In the genomic region with DNA sequence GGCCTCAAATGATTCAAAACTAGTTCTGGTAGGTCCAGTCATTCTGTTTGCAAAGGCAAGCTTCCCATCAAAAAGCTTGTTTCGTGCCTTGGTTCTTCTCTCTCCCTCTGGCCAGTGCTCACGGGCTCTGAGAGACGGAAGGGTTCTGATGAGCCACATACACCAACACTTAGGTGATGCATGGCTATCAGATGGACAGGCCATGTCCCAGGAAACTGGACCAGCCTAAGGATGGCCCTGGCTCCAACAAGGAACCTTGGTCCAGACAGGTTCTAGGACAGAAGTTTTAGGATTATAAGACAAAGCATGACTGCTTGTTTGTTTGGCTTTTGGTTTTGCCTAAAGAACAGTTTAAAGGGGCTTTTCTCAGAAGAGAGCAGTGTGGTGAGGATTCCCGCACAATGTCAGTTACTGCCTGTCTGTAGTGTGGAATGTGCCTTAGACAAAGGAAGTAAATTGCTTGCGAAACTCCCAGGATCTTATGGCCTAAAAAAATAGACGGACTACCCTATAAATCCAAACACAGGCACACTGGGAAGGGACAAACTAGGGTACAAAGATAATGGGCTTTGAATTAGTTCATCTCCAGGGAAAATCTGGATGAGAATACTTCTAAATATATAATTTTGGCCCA, we compare ENCODE assay signal across 37 cellular contexts. TPM values are rescaled to one million over a fixed set of nuclear protein-coding genes. Genes with fewer than 3 reads are reported as not detected.
DNase-seq lines count a peak whose midpoint lies in the region; ATAC-seq and TF ChIP-seq lines count a peak whose summit lies in the region.
"Had no signal": no experiment of that assay in that cellular context is flagged by ENCODE, and none has a peak within 500 bp of the region (broad histone marks: within the 10 kb centered on the region; RNA-seq: fewer than 3 reads in every experiment).

No MANE protein-coding gene starts in this region.

- no peaks in the 10 kb centered on the region for H3K4me1 ChIP-seq in right cardiac atrium (ENCODE audit: control insufficient read depth, insufficient read depth, low read length)
- H3K4me1 ChIP-seq in aorta (ENCODE audit: control insufficient read depth in 1 of 2, insufficient read depth in 2 of 2, low read length in 2 of 2) = no peaks in the 10 kb centered on the region
- H3K4me1 ChIP-seq in PC-3 (ENCODE audit: insufficient read depth, low read length) = no peaks in the 10 kb centered on the region
- H3K4me1 ChIP-seq: ascending aorta, lower lobe of right lung, vagina had no signal

- 79% methylated on average over 6 of the region's 6 CpGs for WGBS in right cardiac atrium
- 91 to 93% methylated on average over 6 of the region's 6 CpGs for WGBS in aorta, 2 donors

- CTCF ChIA-PET in PC-3 (lab: Charles Lee) = no interaction called here

- H3K4me2 ChIP-seq in PC-3 (ENCODE audit: low read length) = no peak overlapping the region

- POLR2A ChIA-PET in PC-3 (lab: Charles Lee; ENCODE audit: unreplicated experiment) = no interaction called here

- H3K4me3 ChIP-seq in right cardiac atrium (ENCODE audit: low read length) (no peak overlapping the region), aorta (ENCODE audit: low read length in 2 of 2) (no peak overlapping the region), PC-3 (ENCODE audit: low read length) (no peak overlapping the region)
- H3K4me3 ChIP-seq: ascending aorta, lower lobe of right lung, thoracic aorta, vagina had no signal

- H3K9me2 ChIP-seq in PC-3 (replicated peaks; ENCODE audit: low read length) = no peaks in the 10 kb centered on the region

- no peaks in the 10 kb centered on the region for H3K27me3 Mint-ChIP-seq in chondrocyte (ENCODE audit: low read depth)
- peaks cover 9% of the 10 kb centered on the region for H3K27me3 Mint-ChIP-seq in nephron progenitor cell (ENCODE audit: low read depth, poor library complexity)
- no peaks in the 10 kb centered on the region for H3K27me3 Mint-ChIP-seq in activated T-helper 2 cell treated with anti-CD3 and anti-CD28 coated beads, Interferon-gamma antibody, Interleukin-2, Interleukin-4, amounts not matched to agents 10 μg/mL and 5 μg/mL and 100 μg/mL, durations not matched to agents 14 hours and 24 hours and 36 hours (ENCODE audit: low read depth)

- no peak overlapping the region for H3K4me3 Mint-ChIP-seq in chondrocyte (ENCODE audit: unreplicated experiment)
- no peak overlapping the region for H3K4me3 Mint-ChIP-seq in nephron progenitor cell
- no peak overlapping the region for H3K4me3 Mint-ChIP-seq in activated T-helper 2 cell treated with anti-CD3 and anti-CD28 coated beads, Interferon-gamma antibody, Interleukin-2, Interleukin-4, amounts not matched to agents 10 μg/mL and 5 μg/mL and 100 μg/mL, durations not matched to agents 14 hours and 24 hours and 36 hours (ENCODE audit: low read depth)
- H3K4me3 Mint-ChIP-seq: activated naive CD8-positive, alpha-beta T cell treated with anti-CD3 and anti-CD28 coated beads for 36 hours; CD4-positive, CD25-positive, alpha-beta regulatory T cell; effector memory CD8-positive, alpha-beta T cell; naive thymus-derived CD8-positive, alpha-beta T cell; stimulated activated naive CD8-positive, alpha-beta T cell treated with anti-CD3 and anti-CD28 coated beads, Interleukin-15, Interleukin-2, amounts not matched to agents 100 ng/mL and 50 ng/mL, for 24 hours had no signal

- H3K36me3 Mint-ChIP-seq in chondrocyte (ENCODE audit: low read depth) = peaks cover 23% of the 10 kb centered on the region
- no peaks in the 10 kb centered on the region for H3K36me3 Mint-ChIP-seq in nephron progenitor cell (ENCODE audit: low read depth)
- H3K36me3 Mint-ChIP-seq in activated T-helper 2 cell treated with anti-CD3 and anti-CD28 coated beads, Interferon-gamma antibody, Interleukin-2, Interleukin-4, amounts not matched to agents 10 μg/mL and 5 μg/mL and 100 μg/mL, durations not matched to agents 14 hours and 24 hours and 36 hours (ENCODE audit: low read depth) = peaks cover 12% of the 10 kb centered on the region
- H3K36me3 Mint-ChIP-seq: CD4-positive, CD25-positive, alpha-beta regulatory T cell had no signal

- H3K27me3 ChIP-seq in right cardiac atrium (ENCODE audit: control insufficient read depth, insufficient read depth) (no peaks in the 10 kb centered on the region), aorta (ENCODE audit: control insufficient read depth in 1 of 2, insufficient read depth in 2 of 2, low read length in 1 of 2) (no peaks in the 10 kb centered on the region), PC-3 (ENCODE audit: low read length) (no peaks in the 10 kb centered on the region)
- H3K27me3 ChIP-seq: ascending aorta, vagina had no signal

- peaks cover 52% of the 10 kb centered on the region for H3K4me1 Mint-ChIP-seq in chondrocyte (ENCODE audit: low read depth)
- peaks cover 33% of the 10 kb centered on the region for H3K4me1 Mint-ChIP-seq in nephron progenitor cell
- H3K4me1 Mint-ChIP-seq in activated T-helper 2 cell treated with anti-CD3 and anti-CD28 coated beads, Interferon-gamma antibody, Interleukin-2, Interleukin-4, amounts not matched to agents 10 μg/mL and 5 μg/mL and 100 μg/mL, durations not matched to agents 14 hours and 24 hours and 36 hours (ENCODE audit: low read depth) = no peaks in the 10 kb centered on the region
- H3K4me1 Mint-ChIP-seq: activated naive CD8-positive, alpha-beta T cell treated with anti-CD3 and anti-CD28 coated beads for 36 hours; CD4-positive, CD25-positive, alpha-beta regulatory T cell; naive thymus-derived CD8-positive, alpha-beta T cell had no signal

- no peak overlapping the region for H3K9ac ChIP-seq in PC-3 (ENCODE audit: low read length)

- no peaks in the 10 kb centered on the region for H3K9me3 Mint-ChIP-seq in chondrocyte (ENCODE audit: low read depth)
- H3K9me3 Mint-ChIP-seq in nephron progenitor cell = no peaks in the 10 kb centered on the region
- no peaks in the 10 kb centered on the region for H3K9me3 Mint-ChIP-seq in activated T-helper 2 cell treated with anti-CD3 and anti-CD28 coated beads, Interferon-gamma antibody, Interleukin-2, Interleukin-4, amounts not matched to agents 10 μg/mL and 5 μg/mL and 100 μg/mL, durations not matched to agents 14 hours and 24 hours and 36 hours
- H3K9me3 Mint-ChIP-seq: activated naive CD8-positive, alpha-beta T cell treated with anti-CD3 and anti-CD28 coated beads for 36 hours; effector memory CD8-positive, alpha-beta T cell; stimulated activated naive CD8-positive, alpha-beta T cell treated with anti-CD3 and anti-CD28 coated beads, Interleukin-15, Interleukin-2, amounts not matched to agents 100 ng/mL and 50 ng/mL, for 24 hours had no signal

- H3K27ac ChIP-seq in right cardiac atrium (ENCODE audit: low read length) = no peak overlapping the region
- H3K27ac ChIP-seq in aorta (ENCODE audit: low read depth in 1 of 2, low read length in 2 of 2) = no peak overlapping the region
- no peak overlapping the region for H3K27ac ChIP-seq in PC-3 (ENCODE audit: low read length)
- H3K27ac ChIP-seq: ascending aorta, HL-60, lower lobe of right lung, thoracic aorta, vagina, WERI-Rb-1 had no signal

- H4K20me1 ChIP-seq in PC-3 (ENCODE audit: low read length) = no peaks in the 10 kb centered on the region

- H3K27ac Mint-ChIP-seq in chondrocyte (ENCODE audit: unreplicated experiment) = peak overlapping the region; percentile 74
- H3K27ac Mint-ChIP-seq in nephron progenitor cell = peak overlapping the region; percentile 89
- H3K27ac Mint-ChIP-seq in activated T-helper 2 cell treated with anti-CD3 and anti-CD28 coated beads, Interferon-gamma antibody, Interleukin-2, Interleukin-4, amounts not matched to agents 10 μg/mL and 5 μg/mL and 100 μg/mL, durations not matched to agents 14 hours and 24 hours and 36 hours = no peak overlapping the region
- H3K27ac Mint-ChIP-seq: activated naive CD8-positive, alpha-beta T cell treated with anti-CD3 and anti-CD28 coated beads for 36 hours; CD4-positive, CD25-positive, alpha-beta regulatory T cell; effector memory CD8-positive, alpha-beta T cell; naive thymus-derived CD8-positive, alpha-beta T cell; stimulated activated naive CD8-positive, alpha-beta T cell treated with anti-CD3 and anti-CD28 coated beads, Interleukin-15, Interleukin-2, amounts not matched to agents 100 ng/mL and 50 ng/mL, for 24 hours had no signal

- no peaks in the 10 kb centered on the region for H3K9me3 ChIP-seq in right cardiac atrium (ENCODE audit: control insufficient read depth, low read length)
- no peaks in the 10 kb centered on the region for H3K9me3 ChIP-seq in aorta (ENCODE audit: control insufficient read depth, low read length)
- no peaks in the 10 kb centered on the region for H3K9me3 ChIP-seq in PC-3 (ENCODE audit: low read length)
- H3K9me3 ChIP-seq: ascending aorta, lower lobe of right lung, thoracic aorta, vagina had no signal

- H2AFZ ChIP-seq in PC-3 (ENCODE audit: low read length) = no peak overlapping the region

- no TSS peak for BruUV-seq in PC-3 (replicated peaks; lab: Mats Ljungman, UMichigan)

- H3K79me2 ChIP-seq in PC-3 (ENCODE audit: low read length) = 0 out of 2 replicates have a peak, but pooled peaks cover 3% of the 10 kb centered on the region

- no peaks in the 10 kb centered on the region for H3K36me3 ChIP-seq in aorta (ENCODE audit: control insufficient read depth in 1 of 2, insufficient read depth in 2 of 2, low read length in 1 of 2)
- no peaks in the 10 kb centered on the region for H3K36me3 ChIP-seq in PC-3 (ENCODE audit: low read depth, low read length)
- H3K36me3 ChIP-seq: ascending aorta, lower lobe of right lung, thoracic aorta, vagina, WERI-Rb-1 had no signal

- ATAC-seq in right cardiac atrium (peak; percentile 30 to 34), left ventricle myocardium superior (no peak), aorta (ENCODE audit: low FRiP score) (peak; percentile 17), PC-3 (no peak)
- ATAC-seq: effector memory CD8-positive, alpha-beta T cell; lower lobe of right lung; naive thymus-derived CD8-positive, alpha-beta T cell had no signal

- no peaks in the 10 kb centered on the region for H3F3A ChIP-seq in PC-3 (ENCODE audit: low read length, unreplicated experiment)

- TF ChIP-seq CTCF in chondrocyte (IDR thresholded peaks at IDR 0.05) (no peak), nephron progenitor cell (IDR thresholded peaks at IDR 0.05) (no peak), PC-3 (conservative IDR thresholded peaks at IDR 0.05; ENCODE audit: low read depth, low read length) (no peak)

- DNase-seq in right cardiac atrium (no peak), left ventricle myocardium superior (no peak), chondrocyte (ENCODE audit: low spot score) (no peak), nephron progenitor cell (no peak), aorta (no peak), midbrain (lab: John Stamatoyannopoulos, UW) (no peak), PC-3 (no peak)
- no peak for DNase-seq in activated T-helper 2 cell treated with anti-CD3 and anti-CD28 coated beads, Interferon-gamma antibody, Interleukin-2, Interleukin-4, amounts not matched to agents 10 μg/mL and 5 μg/mL and 100 μg/mL, durations not matched to agents 14 hours and 24 hours and 36 hours (ENCODE audit: low spot score)
- DNase-seq: activated CD4-positive, alpha-beta T cell treated with anti-CD3 and anti-CD28 coated beads for 48 hours; activated CD8-positive, alpha-beta memory T cell treated with anti-CD3 and anti-CD28 coated beads for 24 hours; activated effector memory CD4-positive, alpha-beta T cell treated with anti-CD3 and anti-CD28 coated beads, Interleukin-2, amount 50 U/mL, for 16 hours; activated naive CD8-positive, alpha-beta T cell treated with anti-CD3 and anti-CD28 coated beads for 36 hours; activated T-cell treated with anti-CD3 and anti-CD28 coated beads for 4 hours; AML-193; caudate nucleus; CD4-positive, CD25-positive, alpha-beta regulatory T cell; DND-41; effector memory CD8-positive, alpha-beta T cell; foreskin melanocyte; KG1; kidney glomerular epithelial cell; lower lobe of right lung; MM.1S; naive thymus-derived CD8-positive, alpha-beta T cell; NCI-H1436; NCI-H2081 treated with DMSO at 0.1 percent for 48 hours; NCI-H2227 treated with DMSO at 0.1 percent for 48 hours; SIG-M5; stimulated activated CD4-positive, alpha-beta T cell treated with anti-CD3 and anti-CD28 coated beads, Interleukin-1b, Interleukin-23, amount 100 ng/mL, for 48 hours; stimulated activated CD8-positive, alpha-beta memory T cell treated with anti-CD3 and anti-CD28 coated beads, Interleukin-4, amount 100 ng/mL, for 48 hours; SW 1271; WERI-Rb-1 had no signal

- intact Hi-C loops in right cardiac atrium (cut with DNase I) (no loop called here), left ventricle myocardium superior (cut with micrococcal nuclease) (no loop called here), aorta (cut with DNase I) (no loop called here), PC-3 (cut with micrococcal nuclease) (no loop called here)
- intact Hi-C loops in activated T-helper 2 cell treated with anti-CD3 and anti-CD28 coated beads, Interferon-gamma antibody, Interleukin-2, Interleukin-4, amounts not matched to agents 10 μg/mL and 5 μg/mL and 100 μg/mL, durations not matched to agents 14 hours and 24 hours and 36 hours (cut with micrococcal nuclease) = no loop called here

RNA-seq across cellular contexts. Expression of gene CYP1B1, which starts 10.3 kb away (rescaled TPM):
- total RNA-seq in right cardiac atrium (100 to 1,000 TPM in 1 of 4 donors, 10 to 100 TPM in 3; 43.7 to 142 (median 53.4) TPM), left ventricle myocardium superior (16.9 TPM), chondrocyte (60.6 to 135 TPM (median 133 TPM) in 3 replicates), aorta (100 to 1,000 TPM; 114 to 115 TPM), PC-3 (2014; rRNA removed) (37.2 and 50.0 TPM in 2 replicates)
- polyA plus RNA-seq in right cardiac atrium (10.1 TPM), aorta (10 to 100 TPM in 1 of 2 donors, 1 to 10 TPM in 1; 7.3 to 10.4 TPM)
- 8.6 and 10.9 TPM in 2 replicates for total RNA-seq in activated T-helper 2 cell treated with anti-CD3 and anti-CD28 coated beads, Interferon-gamma antibody, Interleukin-2, Interleukin-4, amounts not matched to agents 10 μg/mL and 5 μg/mL and 100 μg/mL, durations not matched to agents 14 hours and 24 hours and 36 hours
- total RNA-seq: CD4-positive, CD25-positive, alpha-beta regulatory T cell had no signal

Comparison
In these comparisons a context has a peak if more than half of its experiments do, and no peak if none do; other contexts are left out.
1. ATAC-seq: peak in right cardiac atrium (2 of 2) and aorta (single experiment); none in left ventricle myocardium superior (single experiment) and PC-3 (single experiment).